In genomic region chr21:20783611-20784010, GRCh38 we compare ENCODE assay signal across 19 cellular contexts.
DNase-seq lines count a peak whose midpoint lies in the region; ATAC-seq and TF ChIP-seq lines count a peak whose summit lies in the region.
"Had no signal": no experiment of that assay in that cellular context is flagged by ENCODE, and none has a peak within 500 bp of the region (broad histone marks: within the 10 kb centered on the region; RNA-seq: fewer than 3 reads in every experiment).

No MANE protein-coding gene starts in this region.

- H3K9ac ChIP-seq in PC-3 (ENCODE audit: low read length) (no peak overlapping the region), MM.1S (ENCODE audit: low read length) (no peak overlapping the region)
- H3K9ac ChIP-seq: GM23248 had no signal

- H3K4me2 ChIP-seq in PC-3 (ENCODE audit: low read length) (no peak overlapping the region), MM.1S (ENCODE audit: low read depth, low read length) (no peak overlapping the region)

- H3K4me1 ChIP-seq in PC-3 (ENCODE audit: insufficient read depth, low read length), result no peaks in the 10 kb centered on the region
- H3K4me1 ChIP-seq in MM.1S (ENCODE audit: low read length), result no peaks in the 10 kb centered on the region
- H3K4me1 ChIP-seq: Caco-2, HAP-1 had no signal

- H3K27ac ChIP-seq in PC-3 (ENCODE audit: low read length), result no peak overlapping the region
- H3K27ac ChIP-seq in MM.1S (ENCODE audit: low read length), result no peak overlapping the region
- H3K27ac ChIP-seq: GM23248 had no signal

- DNase-seq in Daoy (ENCODE audit: low read depth), result peak; percentile 4
- peak; percentile 3 for DNase-seq in PC-3
- peak; percentile 31 for DNase-seq in fibroblast of mammary gland (ENCODE audit: low read depth)
- peak; percentile 7 for DNase-seq in skeletal muscle cell (ENCODE audit: low read depth)
- no peak for DNase-seq in cardiac septum (ENCODE audit: low spot score)
- DNase-seq in activated CD8-positive, alpha-beta memory T cell treated with anti-CD3 and anti-CD28 coated beads, Interleukin-2, amount 50 U/mL, for 48 hours, result no peak
- DNase-seq in MM.1S, result no peak
- DNase-seq in NCI-H187 treated with DMSO at 0.1 percent for 48 hours (lab: John Stamatoyannopoulos, UW), result no peak
- DNase-seq: Caco-2; CD4-positive, alpha-beta T cell; GM23248; Kasumi-1; NCI-H1092 treated with DMSO at 0.1 percent for 48 hours; NCI-H510A; NCI-H748 treated with DMSO at 0.1 percent for 48 hours; NK-92 treated with Interleukin-12 subunit alpha and Interleukin-12 subunit beta, amount 100 ng/mL, for 24 hours; SHP77 had no signal

- TF ChIP-seq CTCF in PC-3 (conservative IDR thresholded peaks at IDR 0.05; ENCODE audit: low read depth, low read length) (no peak), fibroblast of mammary gland (conservative IDR thresholded peaks at IDR 0.05; ENCODE audit: control insufficient read depth, insufficient read depth, low read depth, low read length) (no peak), MM.1S (IDR thresholded peaks at IDR 0.05; ENCODE audit: low read length) (no peak)

- H3K27me3 ChIP-seq in PC-3 (ENCODE audit: low read length), result no peaks in the 10 kb centered on the region
- H3K27me3 ChIP-seq in MM.1S (replicated peaks; ENCODE audit: insufficient read depth, low read length), result no peaks in the 10 kb centered on the region

- POLR2A ChIA-PET in PC-3 (lab: Charles Lee; ENCODE audit: unreplicated experiment), result no interaction called here

- no peak for ATAC-seq in PC-3
- ATAC-seq: GM12878 had no signal

- H3K79me2 ChIP-seq in PC-3 (ENCODE audit: low read length) (no peaks in the 10 kb centered on the region), MM.1S (ENCODE audit: low read length) (no peaks in the 10 kb centered on the region)

- intact Hi-C loops in PC-3 (cut with micrococcal nuclease) (no loop called here), cardiac septum (cut with DNase I) (no loop called here)

- H3K36me3 ChIP-seq in PC-3 (ENCODE audit: low read depth, low read length) (no peaks in the 10 kb centered on the region), MM.1S (replicated peaks; ENCODE audit: insufficient read depth, low read length) (no peaks in the 10 kb centered on the region)
- H3K36me3 ChIP-seq: HAP-1 had no signal

- H3F3A ChIP-seq in PC-3 (ENCODE audit: low read length, unreplicated experiment), result no peaks in the 10 kb centered on the region
- no peaks in the 10 kb centered on the region for H3F3A ChIP-seq in MM.1S (ENCODE audit: insufficient read depth, low read length)

- H3K4me3 ChIP-seq in PC-3 (ENCODE audit: low read length) (no peak overlapping the region), fibroblast of mammary gland (ENCODE audit: control insufficient read depth, low read depth, low read length) (no peak overlapping the region), skeletal muscle cell (ENCODE audit: low read depth, low read length) (no peak overlapping the region), MM.1S (ENCODE audit: low read length) (no peak overlapping the region)
- H3K4me3 ChIP-seq: GM12878, GM23248, HAP-1 had no signal

- H3K9me2 ChIP-seq in PC-3 (replicated peaks; ENCODE audit: low read length) (no peaks in the 10 kb centered on the region), MM.1S (replicated peaks; ENCODE audit: insufficient read depth, low read length) (no peaks in the 10 kb centered on the region)

- H4K20me1 ChIP-seq in PC-3 (ENCODE audit: low read length) (no peaks in the 10 kb centered on the region), MM.1S (ENCODE audit: insufficient read depth, low read length) (no peaks in the 10 kb centered on the region)

- CTCF ChIA-PET in PC-3 (lab: Charles Lee), result no interaction called here

- H3K9me3 ChIP-seq in PC-3 (ENCODE audit: low read length), result peaks cover 3% of the 10 kb centered on the region; the same call in 1 of the 2 replicates
- no peaks in the 10 kb centered on the region for H3K9me3 ChIP-seq in MM.1S (replicated peaks; ENCODE audit: insufficient read depth, low read length)
- H3K9me3 ChIP-seq: Caco-2, HAP-1 had no signal

- H2AFZ ChIP-seq in PC-3 (ENCODE audit: low read length) (no peak overlapping the region; the same call in 1 of the 2 replicates), MM.1S (ENCODE audit: low read length) (no peak overlapping the region)
- H2AFZ ChIP-seq: GM23248 had no signal

- BruUV-seq in PC-3 (replicated peaks; lab: Mats Ljungman, UMichigan), result no TSS peak

Comparison
In these comparisons a context has a peak if more than half of its experiments do, and no peak if none do; other contexts are left out.
1. DNase-seq: peak in Daoy (single experiment), PC-3 (single experiment), fibroblast of mammary gland (single experiment) and skeletal muscle cell (single experiment); none in cardiac septum (single experiment), activated CD8-positive, alpha-beta memory T cell treated with anti-CD3 and anti-CD28 coated beads, Interleukin-2, amount 50 U/mL, for 48 hours (single experiment), MM.1S (single experiment) and NCI-H187 treated with DMSO at 0.1 percent for 48 hours (single experiment).